Comparison of ENCODE assay signal across 13 cellular contexts in genomic region chr9:110142253-110142652, GRCh38.
A peak's percentile ranks its signal among the peaks of the same experiment; 100 is the strongest.
DNase-seq lines count a peak whose midpoint lies in the region; ATAC-seq and TF ChIP-seq lines count a peak whose summit lies in the region.
"Had no signal": no experiment of that assay in that cellular context is flagged by ENCODE, and none has a peak within 500 bp of the region (broad histone marks: within the 10 kb centered on the region; RNA-seq: fewer than 3 reads in every experiment).

No MANE protein-coding gene starts in this region.

- H3K23ac ChIP-seq in mesenchymal stem cell (ENCODE audit: low read length in 2 of 2), result no peak overlapping the region

- no peaks in the 10 kb centered on the region for H3K9me2 ChIP-seq in DOHH2 (replicated peaks; ENCODE audit: control insufficient read depth, low read length)

- H2BK5ac ChIP-seq in mesenchymal stem cell (ENCODE audit: low read depth, low read length, poor library complexity, severe bottlenecking), result no peak overlapping the region

- peak; percentile 49 for DNase-seq in NCI-H510A treated with DMSO at 0.1 percent for 48 hours (lab: John Stamatoyannopoulos, UW)
- no peak for DNase-seq in NCI-H510A (lab: John Stamatoyannopoulos, UW)
- DNase-seq in RWPE1 (ENCODE audit: low spot score), result no peak
- DNase-seq in mesenchymal stem cell, result no peak
- DNase-seq in omental fat pad (ENCODE audit: low spot score), result no peak
- no peak for DNase-seq in C1 segment of cervical spinal cord (lab: John Stamatoyannopoulos, UW)
- DNase-seq: activated gamma-delta T cell; foreskin fibroblast; GDM1; stimulated activated naive CD8-positive, alpha-beta T cell treated with anti-CD3 and anti-CD28 coated beads, Interleukin-15, amount 100 ng/mL, for 72 hours had no signal

- H3K36me3 ChIP-seq in DOHH2 (ENCODE audit: control insufficient read depth, low read length) (peaks cover 91% of the 10 kb centered on the region), mesenchymal stem cell (ENCODE audit: control insufficient read depth in 1 of 2, insufficient read depth in 2 of 2, low read depth in 1 of 2, low read length in 2 of 2) (peaks cover 13 to 43% of the 10 kb centered on the region in 2 experiments)

- H3K14ac ChIP-seq in mesenchymal stem cell (ENCODE audit: low read length in 2 of 2), result no peak overlapping the region

- H3K4me1 ChIP-seq in DOHH2 (ENCODE audit: control insufficient read depth, low read length), result peaks cover 92% of the 10 kb centered on the region
- peaks cover 18% of the 10 kb centered on the region for H3K4me1 ChIP-seq in mesenchymal stem cell (ENCODE audit: control insufficient read depth, insufficient read depth, low read depth, low read length)

- TF ChIP-seq CTCF in DOHH2 (IDR thresholded peaks at IDR 0.05; ENCODE audit: low read depth, low read length, poor library complexity, severe bottlenecking), result no peak
- TF ChIP-seq CTCF in RWPE1 (conservative IDR thresholded peaks at IDR 0.05; ENCODE audit: low read depth), result no peak
- TF ChIP-seq CTCF in omental fat pad (IDR thresholded peaks at IDR 0.05), result no peak

- H2BK15ac ChIP-seq in mesenchymal stem cell (ENCODE audit: low read depth, poor library complexity, severe bottlenecking), result no peak overlapping the region

- no peak overlapping the region for H3K18ac ChIP-seq in mesenchymal stem cell (ENCODE audit: low read depth in 1 of 2, low read length in 2 of 2)

- H3K27me3 ChIP-seq in DOHH2 (ENCODE audit: control insufficient read depth, low read length) (no peaks in the 10 kb centered on the region), mesenchymal stem cell (ENCODE audit: control insufficient read depth in 1 of 2, insufficient read depth in 1 of 2, low read length in 2 of 2) (no peaks in the 10 kb centered on the region)

- H2AFZ ChIP-seq in mesenchymal stem cell (ENCODE audit: low read depth, low read length), result no peak overlapping the region

- peaks cover 19% of the 10 kb centered on the region for H3F3A ChIP-seq in DOHH2 (ENCODE audit: control insufficient read depth, insufficient read depth)

- H3K4ac ChIP-seq in mesenchymal stem cell (ENCODE audit: low read depth in 1 of 2, low read length in 2 of 2), result no peak overlapping the region

- 88% methylated on average over 3 of the region's 3 CpGs for WGBS in mesenchymal stem cell

- H3K9ac ChIP-seq in mesenchymal stem cell (ENCODE audit: low read length), result peak overlapping the region; percentile 26

- H3K4me3 ChIP-seq in DOHH2 (ENCODE audit: low read length) (peak overlapping the region; percentile 58), mesenchymal stem cell (ENCODE audit: insufficient read depth in 1 of 2, low read depth in 1 of 2, low read length in 2 of 2) (no peak overlapping the region)
- H3K4me3 ChIP-seq: coronary artery had no signal

- CTCF ChIA-PET in RWPE1 (lab: Yijun Ruan, JAX), result interaction anchor here (0.6 kb wide), 2 partner anchors 163 to 1144 kb away, joined by 3 read pairs; no protein-coding TSS in a partner anchor

- POLR2A ChIA-PET in RWPE1 (lab: Yijun Ruan, JAX; ENCODE audit: low non-redundant PET), result no interaction called here

- no peak overlapping the region for H4K8ac ChIP-seq in mesenchymal stem cell (ENCODE audit: low read length)

- H3K4me2 ChIP-seq in DOHH2 (ENCODE audit: low read length), result peak overlapping the region; percentile 73
- no peak overlapping the region for H3K4me2 ChIP-seq in mesenchymal stem cell (ENCODE audit: low read length, poor library complexity, severe bottlenecking)

- H3K9me3 ChIP-seq in DOHH2 (ENCODE audit: control insufficient read depth, insufficient read depth, low read length), result no peaks in the 10 kb centered on the region
- no peaks in the 10 kb centered on the region for H3K9me3 ChIP-seq in mesenchymal stem cell (ENCODE audit: control insufficient read depth, low read length)

- H3K27ac ChIP-seq in DOHH2 (ENCODE audit: low read depth, low read length) (peak overlapping the region; percentile 83), RWPE1 (peak overlapping the region; percentile 20), mesenchymal stem cell (ENCODE audit: low read length, poor library complexity, severe bottlenecking) (peak overlapping the region; percentile 84)

- peaks cover 12% of the 10 kb centered on the region for H3K79me1 ChIP-seq in mesenchymal stem cell (replicated peaks; ENCODE audit: low read length, poor library complexity, severe bottlenecking)

- H4K91ac ChIP-seq in mesenchymal stem cell (ENCODE audit: low read length), result no peak overlapping the region

- no peak overlapping the region for H2BK120ac ChIP-seq in mesenchymal stem cell (ENCODE audit: low read depth, low read length)

- no peaks in the 10 kb centered on the region for H4K20me1 ChIP-seq in DOHH2 (ENCODE audit: control insufficient read depth, insufficient read depth, low read depth, low read length)

- peaks cover 100% of the 10 kb centered on the region for H3K79me2 ChIP-seq in DOHH2 (ENCODE audit: control insufficient read depth, low read length)

- H2AK5ac ChIP-seq in mesenchymal stem cell (ENCODE audit: low read length, severe bottlenecking), result no peak overlapping the region

- no peak for ATAC-seq in GM18519 (IDR thresholded peaks at IDR 0.05; ENCODE audit: low FRiP score, unreplicated experiment)
- ATAC-seq in omental fat pad (ENCODE audit: low FRiP score), result no peak
- ATAC-seq: stimulated activated naive CD8-positive, alpha-beta T cell treated with anti-CD3 and anti-CD28 coated beads, Interleukin-15, amount 100 ng/mL, for 72 hours had no signal

- no peak overlapping the region for H2BK12ac ChIP-seq in mesenchymal stem cell (ENCODE audit: low read length in 2 of 2)

Comparison
In these comparisons a context has a peak if more than half of its experiments do, and no peak if none do; other contexts are left out.
1. H3K27ac ChIP-seq: peak in every context shown above with its lines; median percentile 84 in mesenchymal stem cell; 83 in DOHH2; 20 in RWPE1.